In genomic region chr3:142976621-142977398, GRCh38 we compare ENCODE assay signal across 1 cellular context.
TF ChIP-seq lines count a peak whose summit lies in the region.

No MANE protein-coding gene starts in this region.

TF ChIP-seq in HepG2, 621 proteins besides CTCF, POLR2A, EP300 and RAD21 (continued from another document and continues in another):
- TF ChIP-seq REPIN1 (CRISPR knock-in tag; IDR thresholded peaks at IDR 0.05; ENCODE audit: borderline replicate concordance, low read depth) (peak; percentile 57; the same call in 1 of the 2 replicates), USF2 (IDR thresholded peaks at IDR 0.05; ENCODE audit: low read depth, low read length) (no peak), USF2 (CRISPR knock-in tag; IDR thresholded peaks at IDR 0.05; ENCODE audit: borderline replicate concordance) (no peak), RELA (CRISPR knock-in tag; IDR thresholded peaks at IDR 0.05) (no peak), ZFP90 (CRISPR knock-in tag; IDR thresholded peaks at IDR 0.05; ENCODE audit: borderline replicate concordance) (peak; percentile 90), SNRNP70 (IDR thresholded peaks at IDR 0.05; ENCODE audit: low read depth, low read length) (no peak), HMG20B (CRISPR knock-in tag; conservative IDR thresholded peaks at IDR 0.05) (no peak), ZNF121 (CRISPR knock-in tag; IDR thresholded peaks at IDR 0.05) (peak; percentile 79), ZNF383 (CRISPR knock-in tag; IDR thresholded peaks at IDR 0.05; ENCODE audit: borderline replicate concordance) (no peak), MTA3 (CRISPR knock-in tag; IDR thresholded peaks at IDR 0.05) (no peak), ZNF775 (CRISPR knock-in tag; IDR thresholded peaks at IDR 0.05; ENCODE audit: borderline replicate concordance) (no peak), ZKSCAN8 (CRISPR knock-in tag; IDR thresholded peaks at IDR 0.05; ENCODE audit: borderline replicate concordance) (peak; percentile 53; the same call in 1 of the 2 replicates), NFE2L1 (CRISPR knock-in tag; IDR thresholded peaks at IDR 0.05; ENCODE audit: borderline replicate concordance) (peak; percentile 75; the same call in 1 of the 2 replicates), HCFC1 (IDR thresholded peaks at IDR 0.05; ENCODE audit: low read depth, low read length) (no peak), ZFP36L1 (CRISPR knock-in tag; IDR thresholded peaks at IDR 0.05) (no peak), STAG1 (CRISPR knock-in tag; IDR thresholded peaks at IDR 0.05) (peak; percentile 11; the same call in 1 of the 2 replicates), RNF219 (CRISPR knock-in tag; IDR thresholded peaks at IDR 0.05) (no peak), TCF7L2 (IDR thresholded peaks at IDR 0.05; ENCODE audit: low read depth, low read length) (no peak), ZSCAN31 (CRISPR knock-in tag; IDR thresholded peaks at IDR 0.05; ENCODE audit: low read depth) (no peak), KAT2B (IDR thresholded peaks at IDR 0.05; ENCODE audit: borderline replicate concordance, low read depth, low read length) (no peak), ZSCAN29 (CRISPR knock-in tag; conservative IDR thresholded peaks at IDR 0.05) (no peak), PREB (CRISPR knock-in tag; IDR thresholded peaks at IDR 0.05) (no peak), ERF (CRISPR knock-in tag; IDR thresholded peaks at IDR 0.05) (peak; percentile 45; the same call in 1 of the 2 replicates), ATF5 (CRISPR knock-in tag; IDR thresholded peaks at IDR 0.05; ENCODE audit: low read depth) (no peak), TBX3 (IDR thresholded peaks at IDR 0.05; ENCODE audit: borderline replicate concordance) (no peak), ZNF850 (CRISPR knock-in tag; conservative IDR thresholded peaks at IDR 0.05) (no peak), ZMYM4 (CRISPR knock-in tag; IDR thresholded peaks at IDR 0.05) (peak; percentile 69), SMAD1 (CRISPR knock-in tag; IDR thresholded peaks at IDR 0.05; ENCODE audit: borderline replicate concordance, low read depth) (no peak), MTF1 (CRISPR knock-in tag; IDR thresholded peaks at IDR 0.05) (no peak), HNF4A (CRISPR knock-in tag; IDR thresholded peaks at IDR 0.05) (peak; percentile 81), PRDM15 (CRISPR knock-in tag; IDR thresholded peaks at IDR 0.05) (no peak), LCORL (IDR thresholded peaks at IDR 0.05) (no peak), LCORL (CRISPR knock-in tag; IDR thresholded peaks at IDR 0.05) (no peak), CBX1 (IDR thresholded peaks at IDR 0.05; ENCODE audit: low read depth) (no peak), MYC (CRISPR knock-in tag; IDR thresholded peaks at IDR 0.05; ENCODE audit: borderline replicate concordance) (peak; percentile 62; the same call in 1 of the 2 replicates), ELF3 (CRISPR knock-in tag; IDR thresholded peaks at IDR 0.05) (peak; percentile 73), PBX3 (CRISPR knock-in tag; IDR thresholded peaks at IDR 0.05; ENCODE audit: borderline replicate concordance) (no peak), ZNF724P (CRISPR knock-in tag; IDR thresholded peaks at IDR 0.05; ENCODE audit: borderline replicate concordance) (no peak), RXRB (CRISPR knock-in tag; IDR thresholded peaks at IDR 0.05; ENCODE audit: borderline replicate concordance) (peak; percentile 78), ZNF256 (CRISPR knock-in tag; conservative IDR thresholded peaks at IDR 0.05) (no peak), PPARG (CRISPR knock-in tag; conservative IDR thresholded peaks at IDR 0.05) (peak; percentile 93), KLF6 (CRISPR knock-in tag; IDR thresholded peaks at IDR 0.05) (0 out of 2 replicates have a peak, but pooled peaks have one; percentile 31), ZNF570 (CRISPR knock-in tag; IDR thresholded peaks at IDR 0.05; ENCODE audit: borderline replicate concordance) (no peak), MXI1 (IDR thresholded peaks at IDR 0.05; ENCODE audit: borderline replicate concordance, low read depth, low read length) (peak; percentile 22; the same call in 1 of the 3 replicates), IRF1 (CRISPR knock-in tag; IDR thresholded peaks at IDR 0.05; ENCODE audit: low read depth) (no peak), SALL1 (CRISPR knock-in tag; IDR thresholded peaks at IDR 0.05) (peak; percentile 97), ZNF235 (CRISPR knock-in tag; IDR thresholded peaks at IDR 0.05; ENCODE audit: borderline replicate concordance) (no peak), MEIS1 (CRISPR knock-in tag; IDR thresholded peaks at IDR 0.05; ENCODE audit: borderline replicate concordance) (peak; percentile 74; the same call in 1 of the 2 replicates), TBX2 (CRISPR knock-in tag; IDR thresholded peaks at IDR 0.05; ENCODE audit: borderline replicate concordance) (no peak), DPF2 (CRISPR knock-in tag; IDR thresholded peaks at IDR 0.05; ENCODE audit: borderline replicate concordance, low read depth) (peak; percentile 78), IRF2 (CRISPR knock-in tag; IDR thresholded peaks at IDR 0.05) (peak; percentile 81), ZNF704 (CRISPR knock-in tag; IDR thresholded peaks at IDR 0.05; ENCODE audit: borderline replicate concordance) (no peak), HNF1A (IDR thresholded peaks at IDR 0.05; ENCODE audit: low read depth) (no peak), HNF1A (CRISPR knock-in tag; IDR thresholded peaks at IDR 0.05; ENCODE audit: borderline replicate concordance) (no peak)
